2 cellular contexts compared by ENCODE assay signal in genomic region chr1:150234309-150234646, GRCh38.
TF ChIP-seq lines count a peak whose summit lies in the region.

No MANE protein-coding gene starts in this region.

TF ChIP-seq in Ishikawa, 13 proteins besides CTCF, POLR2A, EP300 and RAD21:
- TF ChIP-seq TEAD4 (IDR thresholded peaks at IDR 0.05) (no peak), TCF12 (IDR thresholded peaks at IDR 0.05; ENCODE audit: low read depth) (0 out of 2 replicates have a peak, but pooled peaks have one; percentile 18)

TF ChIP-seq in H1, 55 proteins besides CTCF, POLR2A, EP300 and RAD21:
- TF ChIP-seq PHF8 (conservative IDR thresholded peaks at IDR 0.05; ENCODE audit: low read depth, low read length): no peak
- no peak for TF ChIP-seq TAF7 (optimal IDR thresholded peaks at IDR 0.05; ENCODE audit: borderline replicate concordance, low read depth, low read length)
- no peak for TF ChIP-seq JUND (IDR thresholded peaks at IDR 0.05; ENCODE audit: low read length)
- no peak for TF ChIP-seq CBX8 (IDR thresholded peaks at IDR 0.05; ENCODE audit: borderline replicate concordance, low read depth, low read length)
- TF ChIP-seq TBP (IDR thresholded peaks at IDR 0.05; ENCODE audit: low read depth, low read length): no peak
- TF ChIP-seq BACH1 (IDR thresholded peaks at IDR 0.05; ENCODE audit: low read length): no peak
- no peak for TF ChIP-seq SP1 (IDR thresholded peaks at IDR 0.05; ENCODE audit: low read depth, low read length)
- TF ChIP-seq RNF2 (IDR thresholded peaks at IDR 0.05; ENCODE audit: borderline replicate concordance, low read depth, low read length, missing control alignments, poor library complexity, severe bottlenecking): no peak
- TF ChIP-seq YY1 (IDR thresholded peaks at IDR 0.05; ENCODE audit: low read depth, low read length): no peak
- TF ChIP-seq CHD2 (IDR thresholded peaks at IDR 0.05; ENCODE audit: low read length): no peak
- TF ChIP-seq MAX (IDR thresholded peaks at IDR 0.05): no peak
- TF ChIP-seq SIN3A (conservative IDR thresholded peaks at IDR 0.05 in 1 of 2, IDR thresholded peaks at IDR 0.05 in 1 of 2; ENCODE audit: low read depth in 1 of 2, low read length in 2 of 2): no peak
- TF ChIP-seq EZH2 (IDR thresholded peaks at IDR 0.05; ENCODE audit: low read depth, low read length, severe bottlenecking): no peak
